In genomic region chr16:54286330-54287017, GRCh38 we compare ENCODE assay signal across 1 cellular context.
TF ChIP-seq lines count a peak whose summit lies in the region.

IRX3 (minus strand) TSS chr16:54286787; CDS start chr16:54286050, 737 bp downstream.

TF ChIP-seq in HepG2, 621 proteins besides CTCF, POLR2A, EP300 and RAD21 (continued from another document and continues in another):
- TF ChIP-seq, protein P1, sequence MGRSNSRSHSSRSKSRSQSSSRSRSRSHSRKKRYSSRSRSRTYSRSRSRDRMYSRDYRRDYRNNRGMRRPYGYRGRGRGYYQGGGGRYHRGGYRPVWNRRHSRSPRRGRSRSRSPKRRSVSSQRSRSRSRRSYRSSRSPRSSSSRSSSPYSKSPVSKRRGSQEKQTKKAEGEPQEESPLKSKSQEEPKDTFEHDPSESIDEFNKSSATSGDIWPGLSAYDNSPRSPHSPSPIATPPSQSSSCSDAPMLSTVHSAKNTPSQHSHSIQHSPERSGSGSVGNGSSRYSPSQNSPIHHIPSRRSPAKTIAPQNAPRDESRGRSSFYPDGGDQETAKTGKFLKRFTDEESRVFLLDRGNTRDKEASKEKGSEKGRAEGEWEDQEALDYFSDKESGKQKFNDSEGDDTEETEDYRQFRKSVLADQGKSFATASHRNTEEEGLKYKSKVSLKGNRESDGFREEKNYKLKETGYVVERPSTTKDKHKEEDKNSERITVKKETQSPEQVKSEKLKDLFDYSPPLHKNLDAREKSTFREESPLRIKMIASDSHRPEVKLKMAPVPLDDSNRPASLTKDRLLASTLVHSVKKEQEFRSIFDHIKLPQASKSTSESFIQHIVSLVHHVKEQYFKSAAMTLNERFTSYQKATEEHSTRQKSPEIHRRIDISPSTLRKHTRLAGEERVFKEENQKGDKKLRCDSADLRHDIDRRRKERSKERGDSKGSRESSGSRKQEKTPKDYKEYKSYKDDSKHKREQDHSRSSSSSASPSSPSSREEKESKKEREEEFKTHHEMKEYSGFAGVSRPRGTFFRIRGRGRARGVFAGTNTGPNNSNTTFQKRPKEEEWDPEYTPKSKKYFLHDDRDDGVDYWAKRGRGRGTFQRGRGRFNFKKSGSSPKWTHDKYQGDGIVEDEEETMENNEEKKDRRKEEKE (IDR thresholded peaks at IDR 0.05): no peak
- TF ChIP-seq ZNF501 (CRISPR knock-in tag; IDR thresholded peaks at IDR 0.05) (peak; percentile 48; the same call in 1 of the 2 replicates), FOXA3 (CRISPR knock-in tag; IDR thresholded peaks at IDR 0.05) (no peak), GMEB1 (CRISPR knock-in tag; IDR thresholded peaks at IDR 0.05; ENCODE audit: borderline replicate concordance) (peak; percentile 17; the same call in 1 of the 2 replicates), IRF2 (CRISPR knock-in tag; IDR thresholded peaks at IDR 0.05) (no peak), IKZF4 (CRISPR knock-in tag; IDR thresholded peaks at IDR 0.05; ENCODE audit: borderline replicate concordance, low read depth, not compliant biosample characterization) (no peak), ZFP37 (CRISPR knock-in tag; IDR thresholded peaks at IDR 0.05; ENCODE audit: borderline replicate concordance) (no peak), SP4 (CRISPR knock-in tag; IDR thresholded peaks at IDR 0.05) (peak; percentile 76; the same call in 1 of the 2 replicates), ZNF350 (CRISPR knock-in tag; IDR thresholded peaks at IDR 0.05; ENCODE audit: borderline replicate concordance, low read depth) (0 out of 2 replicates have a peak, but pooled peaks have one; percentile 40), HMGXB3 (CRISPR knock-in tag; IDR thresholded peaks at IDR 0.05; ENCODE audit: borderline replicate concordance) (0 out of 2 replicates have a peak, but pooled peaks have one; percentile 19), HMG20B (CRISPR knock-in tag; conservative IDR thresholded peaks at IDR 0.05) (0 out of 2 replicates have a peak, but pooled peaks have one; percentile 10), ZBTB40 (IDR thresholded peaks at IDR 0.05) (no peak), ZBTB40 (CRISPR knock-in tag; IDR thresholded peaks at IDR 0.05) (peak; percentile 61; the same call in 1 of the 2 replicates), ZBTB26 (CRISPR knock-in tag; IDR thresholded peaks at IDR 0.05; ENCODE audit: borderline replicate concordance) (no peak), HMGA1 (CRISPR knock-in tag; conservative IDR thresholded peaks at IDR 0.05) (no peak), ZNF441 (CRISPR knock-in tag; IDR thresholded peaks at IDR 0.05; ENCODE audit: borderline replicate concordance) (peak; percentile 32), GATAD1 (CRISPR knock-in tag; IDR thresholded peaks at IDR 0.05) (peak; percentile 9; the same call in 1 of the 2 replicates), BCL6 (CRISPR knock-in tag; IDR thresholded peaks at IDR 0.05) (peak; percentile 3; the same call in 1 of the 2 replicates), ARNT2 (CRISPR knock-in tag; IDR thresholded peaks at IDR 0.05; ENCODE audit: low read depth) (0 out of 2 replicates have a peak, but pooled peaks have one; percentile 6), NR2F6 (IDR thresholded peaks at IDR 0.05) (no peak), NR2F6 (CRISPR knock-in tag; IDR thresholded peaks at IDR 0.05) (0 out of 2 replicates have a peak, but pooled peaks have one; percentile 4), ZNF746 (CRISPR knock-in tag; IDR thresholded peaks at IDR 0.05) (peak; percentile 87), ZFP36L1 (CRISPR knock-in tag; IDR thresholded peaks at IDR 0.05) (0 out of 2 replicates have a peak, but pooled peaks have one; percentile 50), GABPB1 (CRISPR knock-in tag; IDR thresholded peaks at IDR 0.05) (peak; percentile 37; the same call in 1 of the 2 replicates), ZNF781 (CRISPR knock-in tag; IDR thresholded peaks at IDR 0.05; ENCODE audit: borderline replicate concordance, not compliant biosample characterization) (no peak)
- TF ChIP-seq, protein P2, sequence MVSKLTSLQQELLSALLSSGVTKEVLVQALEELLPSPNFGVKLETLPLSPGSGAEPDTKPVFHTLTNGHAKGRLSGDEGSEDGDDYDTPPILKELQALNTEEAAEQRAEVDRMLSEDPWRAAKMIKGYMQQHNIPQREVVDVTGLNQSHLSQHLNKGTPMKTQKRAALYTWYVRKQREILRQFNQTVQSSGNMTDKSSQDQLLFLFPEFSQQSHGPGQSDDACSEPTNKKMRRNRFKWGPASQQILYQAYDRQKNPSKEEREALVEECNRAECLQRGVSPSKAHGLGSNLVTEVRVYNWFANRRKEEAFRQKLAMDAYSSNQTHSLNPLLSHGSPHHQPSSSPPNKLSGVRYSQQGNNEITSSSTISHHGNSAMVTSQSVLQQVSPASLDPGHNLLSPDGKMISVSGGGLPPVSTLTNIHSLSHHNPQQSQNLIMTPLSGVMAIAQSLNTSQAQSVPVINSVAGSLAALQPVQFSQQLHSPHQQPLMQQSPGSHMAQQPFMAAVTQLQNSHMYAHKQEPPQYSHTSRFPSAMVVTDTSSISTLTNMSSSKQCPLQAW (CRISPR knock-in tag; IDR thresholded peaks at IDR 0.05): peak; percentile 43; the same call in 1 of the 2 replicates
- TF ChIP-seq, protein P3, sequence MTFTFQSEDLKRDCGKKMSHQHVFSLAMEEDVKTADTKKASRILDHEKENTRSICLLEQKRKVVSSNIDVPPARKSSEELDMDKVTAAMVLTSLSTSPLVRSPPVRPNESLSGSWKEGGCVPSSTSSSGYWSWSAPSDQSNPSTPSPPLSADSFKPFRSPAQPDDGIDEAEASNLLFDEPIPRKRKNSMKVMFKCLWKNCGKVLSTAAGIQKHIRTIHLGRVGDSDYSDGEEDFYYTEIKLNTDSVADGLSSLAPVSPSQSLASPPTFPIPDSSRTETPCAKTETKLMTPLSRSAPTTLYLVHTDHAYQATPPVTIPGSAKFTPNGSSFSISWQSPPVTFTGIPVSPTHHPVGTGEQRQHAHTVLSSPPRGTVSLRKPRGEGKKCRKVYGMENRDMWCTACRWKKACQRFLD (CRISPR knock-in tag; IDR thresholded peaks at IDR 0.05; ENCODE audit: borderline replicate concordance): 0 out of 2 replicates have a peak, but pooled peaks have one; percentile 11
- TF ChIP-seq, protein P4, sequence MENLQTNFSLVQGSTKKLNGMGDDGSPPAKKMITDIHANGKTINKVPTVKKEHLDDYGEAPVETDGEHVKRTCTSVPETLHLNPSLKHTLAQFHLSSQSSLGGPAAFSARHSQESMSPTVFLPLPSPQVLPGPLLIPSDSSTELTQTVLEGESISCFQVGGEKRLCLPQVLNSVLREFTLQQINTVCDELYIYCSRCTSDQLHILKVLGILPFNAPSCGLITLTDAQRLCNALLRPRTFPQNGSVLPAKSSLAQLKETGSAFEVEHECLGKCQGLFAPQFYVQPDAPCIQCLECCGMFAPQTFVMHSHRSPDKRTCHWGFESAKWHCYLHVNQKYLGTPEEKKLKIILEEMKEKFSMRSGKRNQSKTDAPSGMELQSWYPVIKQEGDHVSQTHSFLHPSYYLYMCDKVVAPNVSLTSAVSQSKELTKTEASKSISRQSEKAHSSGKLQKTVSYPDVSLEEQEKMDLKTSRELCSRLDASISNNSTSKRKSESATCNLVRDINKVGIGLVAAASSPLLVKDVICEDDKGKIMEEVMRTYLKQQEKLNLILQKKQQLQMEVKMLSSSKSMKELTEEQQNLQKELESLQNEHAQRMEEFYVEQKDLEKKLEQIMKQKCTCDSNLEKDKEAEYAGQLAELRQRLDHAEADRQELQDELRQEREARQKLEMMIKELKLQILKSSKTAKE (CRISPR knock-in tag; IDR thresholded peaks at IDR 0.05; ENCODE audit: borderline replicate concordance): peak; percentile 61; the same call in 1 of the 2 replicates
